Comparison of ENCODE assay signal across 8 cellular contexts in genomic region chr9:133993635-133994253, GRCh38. TPM values are rescaled to one million over a fixed set of nuclear protein-coding genes. Genes with fewer than 3 reads are reported as not detected.
DNase-seq lines count a peak whose midpoint lies in the region; ATAC-seq, FAIRE-seq and TF ChIP-seq lines count a peak whose summit lies in the region.

No MANE protein-coding gene starts in this region.

- H3K27me3 Mint-ChIP-seq in T-helper 17 cell, result peaks cover 5% of the 10 kb centered on the region

- FAIRE-seq in RCC 7860 (lab: Jason Lieb, UNC), result no peak

- H3K4me3 ChIP-seq in GM08714 (ENCODE audit: low read length), result peak overlapping the region; percentile 68; the same call in 1 of the 2 replicates
- peak overlapping the region; percentile 46 to 88 (median 58) for H3K4me3 ChIP-seq in fibroblast of lung (replicated peaks in 1 of 4; ENCODE audit: control extremely low read depth in 1 of 4, insufficient read depth in 1 of 4, low read depth in 3 of 4, low read length in 4 of 4)
- peak overlapping the region; percentile 64 for H3K4me3 ChIP-seq in psoas muscle

- H3K36me3 Mint-ChIP-seq in T-helper 17 cell (ENCODE audit: low read depth), result no peaks in the 10 kb centered on the region

- intact Hi-C loops in psoas muscle (cut with DNase I), result loop anchor here (1.0 to 5.0 kb wide), 3 partner anchors 109 to 201 kb away; no protein-coding TSS in a partner anchor

- peaks cover 29% of the 10 kb centered on the region for H3K79me2 ChIP-seq in fibroblast of lung (ENCODE audit: control insufficient read depth, insufficient read depth, low read length)

- WGBS in psoas muscle, 3 donors, result 34 to 45% (median 34%) methylated on average over 16 of the region's 16 CpGs

- H3K4me2 ChIP-seq in fibroblast of lung (ENCODE audit: extremely low read depth, insufficient read depth, low read length), result peak overlapping the region; percentile 98

- peak overlapping the region; percentile 80 for H3K4me3 Mint-ChIP-seq in T-helper 17 cell

- H3K4me1 Mint-ChIP-seq in T-helper 17 cell, result peaks cover 2% of the 10 kb centered on the region

- H3K27ac ChIP-seq in fibroblast of lung (ENCODE audit: insufficient read depth, low read length) (peak overlapping the region; percentile 84), psoas muscle (peak overlapping the region; percentile 63)

- ATAC-seq in T-helper 17 cell (no peak), psoas muscle (no peak), GM19467 (IDR thresholded peaks at IDR 0.05; ENCODE audit: unreplicated experiment) (no peak), GM19351 (IDR thresholded peaks at IDR 0.05; ENCODE audit: unreplicated experiment) (no peak)

- peak overlapping the region; percentile 85 for H3K9ac ChIP-seq in fibroblast of lung (ENCODE audit: insufficient read depth, low read length)

- TF ChIP-seq CTCF in fibroblast of lung (conservative IDR thresholded peaks at IDR 0.05 in 1 of 2, IDR thresholded peaks at IDR 0.05 in 1 of 2; ENCODE audit: low read depth in 1 of 2, low read length in 2 of 2) (no peak), psoas muscle (IDR thresholded peaks at IDR 0.05) (no peak)

- H2AFZ ChIP-seq in fibroblast of lung (ENCODE audit: low read length), result no peak overlapping the region

- H3K36me3 ChIP-seq in fibroblast of lung (ENCODE audit: control insufficient read depth, insufficient read depth, low read length), result no peaks in the 10 kb centered on the region
- no peaks in the 10 kb centered on the region for H3K36me3 ChIP-seq in psoas muscle (ENCODE audit: insufficient read depth in 1 of 2, low read depth in 1 of 2)

- H3K27me3 ChIP-seq in fibroblast of lung (ENCODE audit: control insufficient read depth, insufficient read depth, low read length) (peaks cover 4% of the 10 kb centered on the region), psoas muscle (ENCODE audit: insufficient read depth in 3 of 3, low read length in 2 of 3) (peaks cover 0 to 65% (median 4%) of the 10 kb centered on the region in 3 donors)

- H4K20me1 ChIP-seq in fibroblast of lung (ENCODE audit: control insufficient read depth, extremely low read depth, insufficient read depth, low read length), result no peaks in the 10 kb centered on the region

- H3K9me3 ChIP-seq in T-helper 17 cell (ENCODE audit: control insufficient read depth, low read length, poor library complexity, severe bottlenecking), result no peaks in the 10 kb centered on the region
- H3K9me3 ChIP-seq in fibroblast of lung (ENCODE audit: control insufficient read depth, insufficient read depth, low read depth, low read length), result no peaks in the 10 kb centered on the region
- no peaks in the 10 kb centered on the region for H3K9me3 ChIP-seq in psoas muscle

- no peak overlapping the region for H3K27ac Mint-ChIP-seq in T-helper 17 cell

- H3K4me1 ChIP-seq in fibroblast of lung (ENCODE audit: control insufficient read depth, extremely low read depth, insufficient read depth, low read length), result peaks cover 16% of the 10 kb centered on the region
- H3K4me1 ChIP-seq in psoas muscle, result peaks cover 4% of the 10 kb centered on the region

- DNase-seq in T-helper 17 cell (no peak), fibroblast of lung (ENCODE audit: low read depth in 2 of 2) (no peak), psoas muscle (no peak), RKO (ENCODE audit: low spot score) (no peak), RCC 7860 (ENCODE audit: low spot score) (no peak)

RNA-seq across cellular contexts. Expression of gene VAV2, which starts 1.6 kb away (rescaled TPM):
- total RNA-seq in T-helper 17 cell (1 to 10 TPM; 3.5 to 5.5 TPM), fibroblast of lung (15.2 and 17.7 TPM in 2 replicates), psoas muscle (1 to 10 TPM; 1.3 to 2.9 (median 1.8) TPM)
- polyA plus RNA-seq in fibroblast of lung (13.7 and 14.9 TPM in 2 replicates), psoas muscle (1 to 10 TPM in 1 of 3 donors, under 1 TPM in 2; 0.70 to 1.8 (median 0.73) TPM)
- polyA plus RNA-seq in fibroblast of lung (2012), result 17.3 and 18.1 TPM in 2 replicates
- polyA minus RNA-seq in fibroblast of lung (ENCODE audit: low replicate concordance), result 25.0 and 30.8 TPM in 2 replicates

RNA-seq across cellular contexts. Expression of gene BRD3OS, which starts 31.5 kb away (rescaled TPM):
- total RNA-seq in T-helper 17 cell (10 to 100 TPM in 1 of 2 donors, 1 to 10 TPM in 1; 7.7 to 10.2 TPM), fibroblast of lung (10.0 and 12.4 TPM in 2 replicates), psoas muscle (1 to 10 TPM; 2.4 to 4.3 (median 4.2) TPM)
- polyA plus RNA-seq in fibroblast of lung (19.4 and 29.5 TPM in 2 replicates), psoas muscle (1 to 10 TPM; 1.2 to 8.7 (median 2.7) TPM)
- 19.1 and 20.9 TPM in 2 replicates for polyA plus RNA-seq in fibroblast of lung (2012)
- 18.0 and 24.2 TPM in 2 replicates for polyA minus RNA-seq in fibroblast of lung (ENCODE audit: low replicate concordance)
